ENCODE assay signal across 11 cellular contexts in genomic region chr16:66899310-66899944, GRCh38. TPM values are rescaled to one million over a fixed set of nuclear protein-coding genes. Genes with fewer than 3 reads are reported as not detected.
A peak's percentile ranks its signal among the peaks of the same experiment; 100 is the strongest.
DNase-seq lines count a peak whose midpoint lies in the region; ATAC-seq and TF ChIP-seq lines count a peak whose summit lies in the region.
"Had no signal": no experiment of that assay in that cellular context is flagged by ENCODE, and none has a peak within 500 bp of the region (broad histone marks: within the 10 kb centered on the region; RNA-seq: fewer than 3 reads in every experiment).

No MANE protein-coding gene starts in this region.

- H3K4me3 ChIP-seq in psoas muscle (no peak overlapping the region), GM23338 (no peak overlapping the region)
- H3K4me3 ChIP-seq: suprapubic skin had no signal

- in situ Hi-C loops in Caki2 (cut with HindIII; ENCODE audit: low pct_unique_long_range_greater_than_20kb, low sequenced_read_pairs), result no loop called here

- H3K27me3 ChIP-seq in psoas muscle (ENCODE audit: insufficient read depth in 3 of 3, low read length in 2 of 3), result no peaks in the 10 kb centered on the region
- H3K27me3 ChIP-seq in GM23338 (ENCODE audit: insufficient read depth), result no peaks in the 10 kb centered on the region
- H3K27me3 ChIP-seq: suprapubic skin had no signal

- no peaks in the 10 kb centered on the region; the same call in 2 of the 3 replicates for H3K9me3 Mint-ChIP-seq in GM23338

- TF ChIP-seq CTCF in psoas muscle (IDR thresholded peaks at IDR 0.05), result no peak
- TF ChIP-seq CTCF in GM23338 (conservative IDR thresholded peaks at IDR 0.05; ENCODE audit: low read depth in 2 of 2), result no peak

- no peaks in the 10 kb centered on the region for H4K20me1 ChIP-seq in GM23338 (replicated peaks; ENCODE audit: insufficient read depth)

- H3K9me3 ChIP-seq in psoas muscle, result no peaks in the 10 kb centered on the region
- H3K9me3 ChIP-seq: suprapubic skin had no signal

- 54 to 58% (median 55%) methylated on average over 6 of the region's 6 CpGs for WGBS in psoas muscle, 3 donors

- H3K27ac Mint-ChIP-seq in GM23338, result no peak overlapping the region

- peaks cover 10% of the 10 kb centered on the region; the same call in 2 of the 3 replicates for H3K4me1 Mint-ChIP-seq in GM23338

- H3K36me3 Mint-ChIP-seq in GM23338 (ENCODE audit: low read depth), result no peaks in the 10 kb centered on the region

- no peaks in the 10 kb centered on the region for H3K9me2 ChIP-seq in GM23338 (ENCODE audit: insufficient read depth)

- H3K27me3 Mint-ChIP-seq in GM23338 (ENCODE audit: insufficient read depth, low read depth, poor library complexity), result peaks cover 11% of the 10 kb centered on the region

- H3K4me3 Mint-ChIP-seq in GM23338, result no peak overlapping the region; the same call in 2 of the 3 replicates

- H3K4me1 ChIP-seq in psoas muscle (peaks cover 56% of the 10 kb centered on the region), GM23338 (ENCODE audit: insufficient read depth) (peaks cover 8% of the 10 kb centered on the region; the same call in 1 of the 2 replicates)

- H3K27ac ChIP-seq in psoas muscle (peak overlapping the region; percentile 89), GM23338 (ENCODE audit: low read depth) (no peak overlapping the region)
- H3K27ac ChIP-seq: suprapubic skin had no signal

- 0 out of 2 replicates have a peak, but pooled peaks cover 4% of the 10 kb centered on the region for H3F3A ChIP-seq in GM23338 (replicated peaks; ENCODE audit: low read depth)

- no peaks in the 10 kb centered on the region for H3K79me2 ChIP-seq in GM23338 (replicated peaks; ENCODE audit: insufficient read depth)

- DNase-seq in Caki2 (ENCODE audit: low read depth), result peak; percentile 72
- DNase-seq in SKM-1 (lab: John Stamatoyannopoulos, UW; ENCODE audit: unreplicated experiment), result peak; percentile 12
- peak; percentile 8 for DNase-seq in left cardiac atrium
- DNase-seq in psoas muscle, result peak in 1 of 2 donors; percentile 59
- no peak for DNase-seq in NCI-H510A (lab: John Stamatoyannopoulos, UW)
- no peak for DNase-seq in activated CD8-positive, alpha-beta memory T cell treated with anti-CD3 and anti-CD28 coated beads, Interleukin-2, amount 50 U/mL, for 48 hours
- DNase-seq in GM23338 (ENCODE audit: low spot score), result no peak
- no peak for DNase-seq in inferior parietal cortex (ENCODE audit: extremely low spot score)
- DNase-seq: MM.1S had no signal

- H3K36me3 ChIP-seq in psoas muscle (ENCODE audit: insufficient read depth in 1 of 2, low read depth in 1 of 2) (no peaks in the 10 kb centered on the region), GM23338 (ENCODE audit: insufficient read depth) (no peaks in the 10 kb centered on the region)
- H3K36me3 ChIP-seq: suprapubic skin had no signal

- no peak overlapping the region; the same call in 1 of the 2 replicates for H3K4me2 ChIP-seq in GM23338

- no peak overlapping the region for H2AFZ ChIP-seq in GM23338

- ATAC-seq in left cardiac atrium (peak; percentile 2 to 3), psoas muscle (peak; percentile 11 to 56 (median 18)), GM23338 (no peak)

- intact Hi-C loops in left cardiac atrium (cut with DNase I) (loop anchor here in 1 of 2 donors (5.0 to 10.0 kb wide), 2 partner anchors 48 to 285 kb away; partner anchors contain the start of gene MATCAP1), psoas muscle (cut with DNase I) (loop anchor here (5.0 to 10.0 kb wide), 3 partner anchors 33 to 55 kb away; partner anchors contain the start of gene CIAO2B (in 1 of the 2))

TF ChIP-seq in GM23338, 12 proteins besides CTCF, POLR2A, EP300 and RAD21 (continues in another document):
- TF ChIP-seq REST (IDR thresholded peaks at IDR 0.05; ENCODE audit: unreplicated experiment) (no peak), ZNF331 (CRISPR knock-in tag; IDR thresholded peaks at IDR 0.05; ENCODE audit: low read depth) (no peak), ZNF114 (CRISPR knock-in tag; IDR thresholded peaks at IDR 0.05) (no peak), POLR2AphosphoS5 (IDR thresholded peaks at IDR 0.05; ENCODE audit: low read depth) (no peak), NANOG (IDR thresholded peaks at IDR 0.05; ENCODE audit: borderline replicate concordance) (no peak), JUNB (IDR thresholded peaks at IDR 0.05; ENCODE audit: unreplicated experiment) (no peak), EZH2phosphoT487 (IDR thresholded peaks at IDR 0.05; ENCODE audit: unreplicated experiment) (no peak), ETS1 (IDR thresholded peaks at IDR 0.05) (no peak), STAT1 (IDR thresholded peaks at IDR 0.05; ENCODE audit: unreplicated experiment) (no peak)

RNA-seq across cellular contexts. Expression of gene PDP2, which starts 19.1 kb away (rescaled TPM):
- total RNA-seq in Caki2 (2014; rRNA removed; shearing (Covaris generic); ENCODE audit: low replicate concordance), result 2.5 and 3.1 TPM in 2 replicates
- total RNA-seq in left cardiac atrium, result 1 to 10 TPM; 6.8 to 8.1 TPM
- total RNA-seq in psoas muscle, result 1 to 10 TPM; 3.0 to 5.2 (median 4.3) TPM
- polyA plus RNA-seq in psoas muscle, result 1 to 10 TPM; 1.0 to 2.5 (median 2.0) TPM
- 23.2 and 37.9 TPM in 2 replicates for total RNA-seq in GM23338 (2014; rRNA removed; shearing (Covaris generic))
- 8.2 and 9.0 TPM in 2 replicates for polyA plus RNA-seq in GM23338 (2016; fragmentation: Nextera tagmentation; extraction: Ambion mirVana)

RNA-seq across cellular contexts. Expression of gene CDH16, which starts 19.3 kb away (rescaled TPM):
- total RNA-seq in Caki2 (2014; rRNA removed; shearing (Covaris generic); ENCODE audit: low replicate concordance), result 33.9 and 56.1 TPM in 2 replicates
- under 1 TPM; 0.39 to 0.47 TPM for total RNA-seq in left cardiac atrium
- 1 to 10 TPM in 1 of 4 donors, under 1 TPM in 1, not detected in 2; 0.53 to 3.3 TPM for total RNA-seq in psoas muscle
- under 1 TPM; 0.65 to 0.78 (median 0.75) TPM for polyA plus RNA-seq in psoas muscle
- not detected in 2 replicates for total RNA-seq in GM23338 (2014; rRNA removed; shearing (Covaris generic))
- polyA plus RNA-seq in GM23338 (2016; fragmentation: Nextera tagmentation; extraction: Ambion mirVana), result not detected in 2 replicates
- total RNA-seq: frontal cortex had no signal

RNA-seq across cellular contexts. Expression of gene RRAD, which starts 25.9 kb away (rescaled TPM):
- 147 and 161 TPM in 2 replicates for total RNA-seq in Caki2 (2014; rRNA removed; shearing (Covaris generic); ENCODE audit: low replicate concordance)
- total RNA-seq in left cardiac atrium, result 100 to 1,000 TPM in 1 of 2 donors, 10 to 100 TPM in 1; 58.3 to 325 TPM
- 1,000 to 10,000 TPM in 1 of 4 donors, 100 to 1,000 TPM in 3; 164 to 2,869 (median 749) TPM for total RNA-seq in psoas muscle
- polyA plus RNA-seq in psoas muscle, result 100 to 1,000 TPM; 168 to 304 (median 293) TPM
- total RNA-seq in GM23338 (2014; rRNA removed; shearing (Covaris generic)), result not detected in 2 replicates
- 0.18 and 0.52 TPM in 2 replicates for polyA plus RNA-seq in GM23338 (2016; fragmentation: Nextera tagmentation; extraction: Ambion mirVana)

RNA-seq across cellular contexts. Expression of gene CIAO2B, which starts 34.8 kb away (rescaled TPM):
- total RNA-seq in Caki2 (2014; rRNA removed; shearing (Covaris generic); ENCODE audit: low replicate concordance), result 191 and 225 TPM in 2 replicates
- 100 to 1,000 TPM in 1 of 2 donors, 10 to 100 TPM in 1; 92.7 to 120 TPM for total RNA-seq in left cardiac atrium
- total RNA-seq in psoas muscle, result 100 to 1,000 TPM; 145 to 346 (median 248) TPM
- polyA plus RNA-seq in psoas muscle, result 100 to 1,000 TPM; 431 to 818 (median 460) TPM
- 85.0 and 92.4 TPM in 2 replicates for total RNA-seq in GM23338 (2014; rRNA removed; shearing (Covaris generic))
- polyA plus RNA-seq in GM23338 (2016; fragmentation: Nextera tagmentation; extraction: Ambion mirVana), result 181 and 189 TPM in 2 replicates

RNA-seq across cellular contexts. Expression of gene CES2, which starts 35.9 kb away (rescaled TPM):
- 45.9 and 51.1 TPM in 2 replicates for total RNA-seq in Caki2 (2014; rRNA removed; shearing (Covaris generic); ENCODE audit: low replicate concordance)
- total RNA-seq in left cardiac atrium (10 to 100 TPM; 27.6 to 48.0 TPM), psoas muscle (10 to 100 TPM; 22.7 to 92.8 (median 57.6) TPM)
- polyA plus RNA-seq in psoas muscle (10 to 100 TPM; 12.8 to 22.4 (median 21.6) TPM), GM23338 (2016; fragmentation: Nextera tagmentation; extraction: Ambion mirVana) (4.3 and 5.0 TPM in 2 replicates)
- total RNA-seq in GM23338 (2014; rRNA removed; shearing (Covaris generic)), result 8.2 and 9.3 TPM in 2 replicates

Comparison
In these comparisons a context has a peak if more than half of its experiments do, and no peak if none do; other contexts are left out.
1. DNase-seq: peak in Caki2 (single experiment), SKM-1 (single experiment) and left cardiac atrium (single experiment); none in NCI-H510A (single experiment), activated CD8-positive, alpha-beta memory T cell treated with anti-CD3 and anti-CD28 coated beads, Interleukin-2, amount 50 U/mL, for 48 hours (single experiment), GM23338 (single experiment) and inferior parietal cortex (single experiment).
2. RNA of gene RRAD, which starts 25.9 kb away (total RNA-seq): 164 to 2,869 TPM in psoas muscle, 58.3 to 325 TPM in left cardiac atrium and 147 to 161 TPM in Caki2; not detected in GM23338; every median in the first group is over 10 times any median in the second.